9 cellular contexts compared by ENCODE assay signal in genomic region chrY:3002190-3002589, GRCh38.
A peak's percentile ranks its signal among the peaks of the same experiment; 100 is the strongest.
DNase-seq lines count a peak whose midpoint lies in the region; ATAC-seq and TF ChIP-seq lines count a peak whose summit lies in the region.
"Had no signal": no experiment of that assay in that cellular context is flagged by ENCODE, and none has a peak within 500 bp of the region (broad histone marks: within the 10 kb centered on the region; RNA-seq: fewer than 3 reads in every experiment).

No MANE protein-coding gene starts in this region.

- no peaks in the 10 kb centered on the region for H3K27me3 ChIP-seq in CD4-positive, alpha-beta T cell (ENCODE audit: control insufficient read depth, insufficient read depth, low read length)
- H3K27me3 ChIP-seq in body of pancreas = no peaks in the 10 kb centered on the region

- H3K27ac Mint-ChIP-seq in CD4-positive, alpha-beta T cell = peak overlapping the region; percentile 91
- H3K27ac Mint-ChIP-seq in HFFc6 = no peak overlapping the region
- peak overlapping the region in 1 of 2 donors; percentile 94 for H3K27ac Mint-ChIP-seq in natural killer cell treated with Interleukin-12 subunit alpha and Interleukin-12 subunit beta and Interleukin-15 and Interleukin-18, amount 100 ng/mL, for 72 hours

- H3K9me3 Mint-ChIP-seq in CD4-positive, alpha-beta T cell = no peaks in the 10 kb centered on the region
- H3K9me3 Mint-ChIP-seq in HFFc6 = no peaks in the 10 kb centered on the region
- no peaks in the 10 kb centered on the region for H3K9me3 Mint-ChIP-seq in natural killer cell treated with Interleukin-12 subunit alpha and Interleukin-12 subunit beta and Interleukin-15 and Interleukin-18, amount 100 ng/mL, for 72 hours

- H3K36me3 Mint-ChIP-seq in CD4-positive, alpha-beta T cell (ENCODE audit: low read depth) = peaks cover 12% of the 10 kb centered on the region
- no peaks in the 10 kb centered on the region for H3K36me3 Mint-ChIP-seq in HFFc6 (ENCODE audit: low read depth)
- H3K36me3 Mint-ChIP-seq in natural killer cell treated with Interleukin-12 subunit alpha and Interleukin-12 subunit beta and Interleukin-15 and Interleukin-18, amount 100 ng/mL, for 72 hours = no peaks in the 10 kb centered on the region

- no peak for ATAC-seq in CD4-positive, alpha-beta T cell (ENCODE audit: poor library complexity)
- peak; percentile 62 for ATAC-seq in body of pancreas
- ATAC-seq in natural killer cell treated with Interleukin-12 subunit alpha and Interleukin-12 subunit beta and Interleukin-15 and Interleukin-18, amount 100 ng/mL, for 72 hours = peak in 1 of 2 donors; percentile 42

- H3K27ac ChIP-seq in CD4-positive, alpha-beta T cell (ENCODE audit: low read depth, low read length) = no peak overlapping the region
- peak overlapping the region in 2 of 4 donors; percentile 88 to 91 for H3K27ac ChIP-seq in body of pancreas

- no peaks in the 10 kb centered on the region for H3K9me3 ChIP-seq in CD4-positive, alpha-beta T cell (ENCODE audit: control insufficient read depth, low read length)
- H3K9me3 ChIP-seq in body of pancreas = no peaks in the 10 kb centered on the region
- H3K9me3 ChIP-seq: Caco-2 had no signal

- no peaks in the 10 kb centered on the region for H3K27me3 Mint-ChIP-seq in CD4-positive, alpha-beta T cell
- no peaks in the 10 kb centered on the region; the same call in 1 of the 2 replicates for H3K27me3 Mint-ChIP-seq in HFFc6 (ENCODE audit: insufficient read depth)
- H3K27me3 Mint-ChIP-seq in natural killer cell treated with Interleukin-12 subunit alpha and Interleukin-12 subunit beta and Interleukin-15 and Interleukin-18, amount 100 ng/mL, for 72 hours = no peaks in the 10 kb centered on the region

- DNase-seq in CD4-positive, alpha-beta T cell = no peak
- no peak for DNase-seq in HFFc6
- DNase-seq in body of pancreas = peak in 1 of 4 donors; percentile 25
- DNase-seq in natural killer cell treated with Interleukin-12 subunit alpha and Interleukin-12 subunit beta and Interleukin-15 and Interleukin-18, amount 100 ng/mL, for 72 hours (ENCODE audit: low spot score) = no peak
- DNase-seq in cerebellar cortex (ENCODE audit: low spot score) = no peak
- DNase-seq in stimulated activated naive CD4-positive, alpha-beta T cell (lab: John Stamatoyannopoulos, UW) = no peak
- no peak for DNase-seq in NCI-H1930 (lab: John Stamatoyannopoulos, UW)
- DNase-seq in GDM1 (lab: John Stamatoyannopoulos, UW) = no peak
- DNase-seq: Caco-2 had no signal

- peaks cover 66% of the 10 kb centered on the region for H3K4me1 Mint-ChIP-seq in CD4-positive, alpha-beta T cell (ENCODE audit: low read depth)
- H3K4me1 Mint-ChIP-seq in HFFc6 (ENCODE audit: low read depth) = peaks cover 25% of the 10 kb centered on the region
- H3K4me1 Mint-ChIP-seq in natural killer cell treated with Interleukin-12 subunit alpha and Interleukin-12 subunit beta and Interleukin-15 and Interleukin-18, amount 100 ng/mL, for 72 hours (ENCODE audit: low read depth in 2 of 2) = peaks cover 0 to 43% of the 10 kb centered on the region in 2 donors

- TF ChIP-seq POLR2A in body of pancreas (IDR thresholded peaks at IDR 0.05) = no peak

- POLR2A ChIA-PET in CD4-positive, alpha-beta T cell (lab: Charles Lee) = interaction anchor here (2.7 kb wide), 1 partner anchor 65 kb away, joined by 21 read pairs; no protein-coding TSS in a partner anchor

- intact Hi-C loops in CD4-positive, alpha-beta T cell (cut with DNase I, micrococcal nuclease) = loop anchor here (5.0 kb wide), 2 partner anchors 65 to 160 kb away; partner anchors contain the start of genes ZFY (in 2 of the 2) and RPS4Y1 (in 1 of the 2)
- intact Hi-C loops in body of pancreas (cut with DNase I) = no loop called here

- H3K4me1 ChIP-seq in body of pancreas = peaks cover 39% of the 10 kb centered on the region
- H3K4me1 ChIP-seq: Caco-2 had no signal

- no peak overlapping the region for H3K4me3 ChIP-seq in body of pancreas

- H3K4me3 Mint-ChIP-seq in CD4-positive, alpha-beta T cell = peak overlapping the region; percentile 91
- H3K4me3 Mint-ChIP-seq in HFFc6 = peak overlapping the region; percentile 92; the same call in 1 of the 2 replicates
- H3K4me3 Mint-ChIP-seq in natural killer cell treated with Interleukin-12 subunit alpha and Interleukin-12 subunit beta and Interleukin-15 and Interleukin-18, amount 100 ng/mL, for 72 hours = peak overlapping the region; percentile 95

- TF ChIP-seq CTCF in CD4-positive, alpha-beta T cell (IDR thresholded peaks at IDR 0.05) = no peak
- TF ChIP-seq CTCF in HFFc6 (IDR thresholded peaks at IDR 0.05) (no peak), body of pancreas (IDR thresholded peaks at IDR 0.05) (no peak)

- CTCF ChIA-PET in CD4-positive, alpha-beta T cell (lab: Charles Lee) = no interaction called here

- no peaks in the 10 kb centered on the region for H3K36me3 ChIP-seq in body of pancreas (replicated peaks in 1 of 2; ENCODE audit: insufficient read depth in 1 of 2, low read depth in 2 of 2)
